ENCODE assay signal across 8 cellular contexts in the genomic region with DNA sequence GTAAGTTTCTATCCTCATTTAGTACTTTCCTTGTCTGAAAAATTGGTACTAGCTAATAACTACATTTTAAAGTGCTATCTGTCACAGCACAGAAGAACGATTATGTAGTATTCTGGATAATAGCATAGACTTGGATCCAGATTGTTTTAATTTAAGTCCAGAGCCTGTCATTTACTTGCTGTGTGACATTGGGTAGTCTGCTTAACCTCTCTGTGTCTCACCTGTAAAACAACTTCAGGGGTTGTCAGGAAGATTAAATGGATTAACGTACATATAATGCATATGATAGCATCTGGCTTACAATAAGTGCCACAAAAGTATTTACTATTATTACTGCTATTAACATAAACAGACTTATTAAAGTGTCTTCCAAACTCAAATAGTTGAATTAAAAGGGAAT.
"Had no signal": no experiment of that assay in that cellular context is flagged by ENCODE, and none has a peak within 500 bp of the region (broad histone marks: within the 10 kb centered on the region; RNA-seq: fewer than 3 reads in every experiment).

No MANE protein-coding gene starts in this region.

- H3K4me3 ChIP-seq: GM12878 had no signal

- ATAC-seq: GM12878 had no signal

- DNase-seq: GDM1, GF-D8 had no signal

- FAIRE-seq: G401.6, GM12878, GM12891, GM12892, GM18507, GM19239 had no signal
